ENCODE assay signal across 8 cellular contexts in the genomic region with DNA sequence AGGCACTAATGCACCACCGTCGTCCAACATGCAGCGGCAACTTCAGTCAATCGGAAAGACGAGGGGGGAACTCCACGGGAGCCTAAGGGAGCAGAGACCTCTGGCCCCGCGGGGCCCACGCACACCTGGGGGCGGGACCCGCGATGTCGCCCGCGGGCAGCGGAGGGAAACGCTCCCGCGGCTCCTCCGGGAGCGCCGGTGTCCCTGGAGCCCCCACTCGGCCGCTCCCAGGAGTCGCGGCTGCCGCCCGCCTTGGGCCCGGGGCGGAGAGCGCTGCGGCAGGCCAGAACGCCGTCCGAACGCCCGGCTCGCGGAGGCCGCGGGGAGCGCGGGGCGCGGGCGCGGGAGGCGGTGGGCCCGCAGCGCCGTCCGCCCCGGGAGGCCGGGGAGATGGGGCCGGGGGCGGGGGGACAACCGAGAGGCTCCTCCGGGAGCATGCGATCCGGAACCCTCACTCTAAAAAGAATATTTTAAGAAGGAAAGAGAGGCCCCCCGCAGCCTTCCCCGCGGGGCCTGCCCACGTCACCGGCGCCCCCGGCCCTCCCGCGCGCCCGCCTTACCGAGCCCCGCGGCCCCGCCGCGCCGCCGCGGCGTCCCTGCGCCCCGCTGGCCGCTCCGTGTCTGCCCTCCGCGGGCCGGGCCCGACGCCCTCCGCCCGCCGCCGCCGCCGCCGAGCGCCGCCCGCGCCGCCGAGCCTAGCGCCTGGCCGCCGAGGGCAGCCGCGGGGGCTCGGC.
DNase-seq lines count a peak whose midpoint lies in the region; TF ChIP-seq lines count a peak whose summit lies in the region.

No MANE protein-coding gene starts in this region.

- H2AFZ ChIP-seq in GM23248 (peak overlapping the region; percentile 78), PC-9 (peak overlapping the region; percentile 71; the same call in 1 of the 2 replicates), Karpas-422 (ENCODE audit: low read length) (no peak overlapping the region)

- H3K36me3 Mint-ChIP-seq in CD14-positive monocyte (peaks cover 0 to 4% of the 10 kb centered on the region in 2 donors), chondrocyte (ENCODE audit: low read depth) (no peaks in the 10 kb centered on the region)

- H3F3A ChIP-seq in GM23248 (ENCODE audit: insufficient read depth) (peaks cover 16% of the 10 kb centered on the region), PC-9 (ENCODE audit: insufficient read depth, low read depth) (0 out of 2 replicates have a peak, but pooled peaks cover 5% of the 10 kb centered on the region)

- in situ Hi-C loops in GM23248 (cut with MboI), result no loop called here

- peak overlapping the region; percentile 92 for H3K4me2 ChIP-seq in GM23248 (ENCODE audit: unreplicated experiment)
- peak overlapping the region; percentile 96 for H3K4me2 ChIP-seq in PC-9
- H3K4me2 ChIP-seq in Karpas-422 (ENCODE audit: low read depth, low read length, poor library complexity, severe bottlenecking), result no peak overlapping the region

- H3K9me3 Mint-ChIP-seq in CD14-positive monocyte (peaks cover 0 to 2% (median 0%) of the 10 kb centered on the region in 7 donors), chondrocyte (ENCODE audit: low read depth) (no peaks in the 10 kb centered on the region)

- H3K9me2 ChIP-seq in GM23248 (ENCODE audit: insufficient read depth), result no peaks in the 10 kb centered on the region
- no peaks in the 10 kb centered on the region for H3K9me2 ChIP-seq in PC-9 (ENCODE audit: insufficient read depth)
- no peaks in the 10 kb centered on the region for H3K9me2 ChIP-seq in Karpas-422 (replicated peaks; ENCODE audit: insufficient read depth, low read length)

- H4K20me1 ChIP-seq in GM23248 (ENCODE audit: insufficient read depth) (no peaks in the 10 kb centered on the region; the same call in 1 of the 2 replicates), PC-9 (ENCODE audit: insufficient read depth) (peaks cover 10% of the 10 kb centered on the region), Karpas-422 (ENCODE audit: insufficient read depth, low read depth, low read length) (no peaks in the 10 kb centered on the region)

- POLR2A ChIA-PET in PC-9 (lab: Charles Lee; ENCODE audit: unreplicated experiment), result no interaction called here

- H3K4me3 ChIP-seq in GM23248 (peak overlapping the region; percentile 85), PC-9 (peak overlapping the region; percentile 79), liver (ENCODE audit: low read depth in 1 of 3, low read length in 3 of 3) (peak overlapping the region; percentile 59 to 96 (median 74)), subcutaneous abdominal adipose tissue (ENCODE audit: low read depth in 1 of 5, low read length in 5 of 5) (peak overlapping the region; percentile 64 to 73 (median 68)), Karpas-422 (ENCODE audit: low read length) (no peak overlapping the region)

- peak overlapping the region; percentile 81 for H3K9ac ChIP-seq in GM23248
- peak overlapping the region in 1 of 2 donors; percentile 65 for H3K9ac ChIP-seq in liver (ENCODE audit: low read depth in 1 of 2, low read length in 2 of 2)
- peak overlapping the region in 4 of 5 donors; percentile 59 to 75 (median 72) for H3K9ac ChIP-seq in subcutaneous abdominal adipose tissue (ENCODE audit: low read length in 5 of 5)
- H3K9ac ChIP-seq in Karpas-422 (ENCODE audit: low read length), result no peak overlapping the region

- no peak for TF ChIP-seq RAD21 in liver (IDR thresholded peaks at IDR 0.05)

- H3K36me3 ChIP-seq in GM23248 (ENCODE audit: low read depth), result no peaks in the 10 kb centered on the region
- H3K36me3 ChIP-seq in PC-9 (ENCODE audit: low read depth), result no peaks in the 10 kb centered on the region
- H3K36me3 ChIP-seq in liver (ENCODE audit: control insufficient read depth in 4 of 4, insufficient read depth in 3 of 4, low read depth in 1 of 4, low read length in 3 of 4), result no peaks in the 10 kb centered on the region
- H3K36me3 ChIP-seq in subcutaneous abdominal adipose tissue (ENCODE audit: control insufficient read depth in 5 of 5, insufficient read depth in 5 of 5, low read length in 5 of 5), result no peaks in the 10 kb centered on the region
- no peaks in the 10 kb centered on the region for H3K36me3 ChIP-seq in Karpas-422 (ENCODE audit: insufficient read depth, low read length)

- peaks cover 10 to 25% (median 14%) of the 10 kb centered on the region in 3 donors for H3K27me3 Mint-ChIP-seq in CD14-positive monocyte (ENCODE audit: low read depth in 3 of 3)
- H3K27me3 Mint-ChIP-seq in chondrocyte (ENCODE audit: low read depth), result no peaks in the 10 kb centered on the region

- H3K27ac Mint-ChIP-seq in CD14-positive monocyte (peak overlapping the region in 4 of 7 donors; percentile 4 to 68 (median 13)), chondrocyte (ENCODE audit: unreplicated experiment) (peak overlapping the region; percentile 9)

- H3K79me2 ChIP-seq in GM23248 (ENCODE audit: insufficient read depth) (peaks cover 48% of the 10 kb centered on the region), PC-9 (ENCODE audit: low read depth) (peaks cover 47% of the 10 kb centered on the region), Karpas-422 (ENCODE audit: low read length) (no peaks in the 10 kb centered on the region)

- peaks cover 18% of the 10 kb centered on the region for H3K4me1 ChIP-seq in GM23248 (ENCODE audit: insufficient read depth)
- peaks cover 50% of the 10 kb centered on the region for H3K4me1 ChIP-seq in PC-9 (replicated peaks; ENCODE audit: insufficient read depth)
- H3K4me1 ChIP-seq in liver (ENCODE audit: control insufficient read depth in 4 of 4, insufficient read depth in 4 of 4, low read length in 3 of 4), result peaks cover 9 to 56% (median 51%) of the 10 kb centered on the region in 4 donors
- H3K4me1 ChIP-seq in subcutaneous abdominal adipose tissue (ENCODE audit: control insufficient read depth in 5 of 5, insufficient read depth in 5 of 5, low read length in 5 of 5), result peaks cover 0 to 60% (median 38%) of the 10 kb centered on the region in 5 donors
- H3K4me1 ChIP-seq in Karpas-422 (ENCODE audit: low read length), result no peaks in the 10 kb centered on the region

- BruUV-seq in PC-9 (replicated peaks; lab: Mats Ljungman, UMichigan), result no TSS peak

- WGBS in GM23248 (ENCODE audit: low coverage in 1 of 2, low lambda C conversion rate in 2 of 2, missing lambda C conversion rate in 2 of 2), 2 experiments, result 2% methylated on average over 35 to 68 of the region's 109 CpGs
- WGBS in liver, result 1% methylated on average over 109 of the region's 109 CpGs

- H3K4me1 Mint-ChIP-seq in CD14-positive monocyte (peaks cover 49% of the 10 kb centered on the region), chondrocyte (ENCODE audit: low read depth) (peaks cover 29% of the 10 kb centered on the region)

- no peak for DNase-seq in CD14-positive monocyte (ENCODE audit: low spot score)
- DNase-seq in GM23248, result peak; percentile 68
- DNase-seq in PC-9, result peak in 1 of 2 experiments; percentile 8
- DNase-seq in chondrocyte (ENCODE audit: low spot score), result no peak
- no peak for DNase-seq in Karpas-422
- DNase-seq in effector CD4-positive, alpha-beta T cell, result no peak

- intact Hi-C loops in CD14-positive monocyte (cut with micrococcal nuclease), result loop anchor here in 1 of 2 donors (5.0 kb wide), 1 partner anchor 44 kb away; no protein-coding TSS in a partner anchor
- intact Hi-C loops in PC-9 (cut with micrococcal nuclease; ENCODE audit: unreplicated experiment), result loop anchor here (1.0 to 5.0 kb wide), 2 partner anchors 86 to 161 kb away; a partner anchor contains a TSS

- H3K27me3 ChIP-seq in GM23248 (replicated peaks; ENCODE audit: insufficient read depth) (no peaks in the 10 kb centered on the region), PC-9 (ENCODE audit: insufficient read depth, low read depth) (no peaks in the 10 kb centered on the region), liver (ENCODE audit: control insufficient read depth in 4 of 4, insufficient read depth in 4 of 4, low read length in 3 of 4) (no peaks in the 10 kb centered on the region), subcutaneous abdominal adipose tissue (ENCODE audit: control insufficient read depth in 5 of 5, insufficient read depth in 4 of 5, low read length in 5 of 5) (no peaks in the 10 kb centered on the region), Karpas-422 (ENCODE audit: low read length) (no peaks in the 10 kb centered on the region)

- H3K27ac ChIP-seq in GM23248 (no peak overlapping the region), PC-9 (no peak overlapping the region), liver (ENCODE audit: low read depth in 1 of 2, low read length in 2 of 2) (no peak overlapping the region), subcutaneous abdominal adipose tissue (ENCODE audit: low read depth, low read length) (no peak overlapping the region), Karpas-422 (ENCODE audit: low read length) (no peak overlapping the region)

- H3K4me3 Mint-ChIP-seq in CD14-positive monocyte (peak overlapping the region; percentile 88 to 94), chondrocyte (ENCODE audit: unreplicated experiment) (peak overlapping the region; percentile 79)

- H3K9me3 ChIP-seq in GM23248 (ENCODE audit: low read depth) (no peaks in the 10 kb centered on the region), PC-9 (ENCODE audit: insufficient read depth, low read depth) (no peaks in the 10 kb centered on the region), liver (ENCODE audit: control insufficient read depth in 4 of 4, low read length in 3 of 4) (no peaks in the 10 kb centered on the region), subcutaneous abdominal adipose tissue (ENCODE audit: control insufficient read depth in 5 of 5, low read length in 5 of 5) (no peaks in the 10 kb centered on the region), Karpas-422 (ENCODE audit: low read length) (no peaks in the 10 kb centered on the region)

- TF ChIP-seq CTCF in CD14-positive monocyte (IDR thresholded peaks at IDR 0.05) (no peak), PC-9 (conservative IDR thresholded peaks at IDR 0.05) (no peak), chondrocyte (IDR thresholded peaks at IDR 0.05) (peak; percentile 43), liver (IDR thresholded peaks at IDR 0.05; ENCODE audit: low read depth, low read length, missing input control) (no peak)

- CTCF ChIA-PET in PC-9 (lab: Charles Lee), result no interaction called here

TF ChIP-seq in liver, 16 proteins besides CTCF, POLR2A, EP300 and RAD21:
- TF ChIP-seq SP1 (IDR thresholded peaks at IDR 0.05) (no peak), RXRA (IDR thresholded peaks at IDR 0.05) (no peak), TAF1 (conservative IDR thresholded peaks at IDR 0.05) (no peak), HNF4G (IDR thresholded peaks at IDR 0.05) (no peak)
- TF ChIP-seq, protein P1, sequence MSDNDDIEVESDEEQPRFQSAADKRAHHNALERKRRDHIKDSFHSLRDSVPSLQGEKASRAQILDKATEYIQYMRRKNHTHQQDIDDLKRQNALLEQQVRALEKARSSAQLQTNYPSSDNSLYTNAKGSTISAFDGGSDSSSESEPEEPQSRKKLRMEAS (IDR thresholded peaks at IDR 0.05), result no peak
